Comparison of ENCODE assay signal across 9 cellular contexts in the genomic region with DNA sequence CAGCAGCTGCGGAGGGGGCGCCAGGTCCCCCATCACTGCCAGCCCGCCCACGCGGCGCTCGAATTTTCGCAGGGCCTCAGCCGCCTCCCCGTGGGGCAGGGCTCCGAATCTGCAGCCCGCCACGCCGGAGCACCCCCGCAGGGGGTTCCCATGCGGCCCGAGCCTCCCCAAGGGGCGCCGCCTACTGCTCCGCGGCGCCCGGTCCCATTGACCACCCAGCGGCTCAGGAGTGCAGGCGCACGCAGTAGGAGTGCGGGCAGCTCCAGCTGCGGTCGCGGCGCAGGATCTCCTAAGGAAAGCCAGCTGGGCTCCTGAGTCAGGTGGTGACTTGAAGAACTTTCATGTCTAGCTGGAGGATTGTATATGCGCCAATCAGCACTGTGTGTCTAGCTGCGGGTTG.
"Had no signal": no experiment of that assay in that cellular context is flagged by ENCODE, and none has a peak within 500 bp of the region (broad histone marks: within the 10 kb centered on the region; RNA-seq: fewer than 3 reads in every experiment).

No MANE protein-coding gene starts in this region.

- H3K27ac ChIP-seq: HL-60 had no signal

- H3K27ac Mint-ChIP-seq: HFFc6, IgD-negative memory B cell had no signal

- H3K4me1 ChIP-seq: HAP-1 had no signal

- ATAC-seq: HCT116, HepG2 had no signal

- H3K27me3 Mint-ChIP-seq: IgD-negative memory B cell had no signal

- H3K4me3 ChIP-seq: HAP-1 had no signal

- H3K4me1 Mint-ChIP-seq: IgD-negative memory B cell had no signal

- DNase-seq: GOT3, H7, HFFc6, KG1 had no signal

- H3K36me3 ChIP-seq: HAP-1 had no signal

- FAIRE-seq: HepG2 had no signal

- H3K4me3 Mint-ChIP-seq: HFFc6, IgD-negative memory B cell had no signal

- H3K36me3 Mint-ChIP-seq: IgD-negative memory B cell had no signal
